In genomic region chr15:71788646-71789579, GRCh38 we compare ENCODE assay signal across 16 cellular contexts. TPM values are rescaled to one million over a fixed set of nuclear protein-coding genes. Genes with fewer than 3 reads are reported as not detected.
A peak's percentile ranks its signal among the peaks of the same experiment; 100 is the strongest.
DNase-seq lines count a peak whose midpoint lies in the region; ATAC-seq, FAIRE-seq and TF ChIP-seq lines count a peak whose summit lies in the region.
"Had no signal": no experiment of that assay in that cellular context is flagged by ENCODE, and none has a peak within 500 bp of the region (broad histone marks: within the 10 kb centered on the region; RNA-seq: fewer than 3 reads in every experiment).

No MANE protein-coding gene starts in this region.

- WGBS in H1 (ENCODE audit: extremely low coverage in 1 of 2, insufficient coverage in 1 of 2, insufficient read length in 1 of 2, insufficient replicate concordance in 2 of 2, low coverage in 1 of 2, low lambda C conversion rate in 2 of 2, missing lambda C conversion rate in 1 of 2), 2 experiments: 92% methylated on average over 15 of the region's 15 CpGs; no CpG with 5 or more reads in 1 of the 2 experiments
- 93% methylated on average over 14 of the region's 15 CpGs for WGBS in mesenchymal stem cell

- TF ChIP-seq CTCF in H1 (IDR thresholded peaks at IDR 0.05; ENCODE audit: control extremely low read depth in 1 of 3, insufficient read depth in 1 of 3, low read depth in 1 of 3, low read length in 3 of 3) (no peak), GM10266 (IDR thresholded peaks at IDR 0.05; ENCODE audit: control insufficient read depth, insufficient read depth, low read depth, missing control alignments) (no peak)

- H4K8ac ChIP-seq in H1 (ENCODE audit: extremely low read depth, insufficient read depth, low read length): no peak overlapping the region
- H4K8ac ChIP-seq in mesenchymal stem cell (ENCODE audit: low read length): no peak overlapping the region

- H4K91ac ChIP-seq in H1 (replicated peaks; ENCODE audit: insufficient read length, low read length): no peak overlapping the region
- H4K91ac ChIP-seq in mesenchymal stem cell (ENCODE audit: low read length): no peak overlapping the region

- no peak overlapping the region for H3K56ac ChIP-seq in H1 (replicated peaks; ENCODE audit: insufficient read length, low read depth, low read length)

- no peak overlapping the region for H3K27ac ChIP-seq in H1 (ENCODE audit: low read depth, low read length)
- no peak overlapping the region for H3K27ac ChIP-seq in mesenchymal stem cell (ENCODE audit: low read length, poor library complexity, severe bottlenecking)

- TF ChIP-seq POLR2A in H1 (IDR thresholded peaks at IDR 0.05; ENCODE audit: control extremely low read depth in 1 of 2, low read depth in 2 of 2, low read length in 2 of 2): no peak

- H2BK120ac ChIP-seq in H1 (replicated peaks; ENCODE audit: low read depth, low read length): no peak overlapping the region
- H2BK120ac ChIP-seq in mesenchymal stem cell (ENCODE audit: low read depth, low read length): no peak overlapping the region

- H3K18ac ChIP-seq in H1 (ENCODE audit: extremely low read depth, low read length) (no peak overlapping the region), mesenchymal stem cell (ENCODE audit: low read depth in 1 of 2, low read length in 2 of 2) (no peak overlapping the region)

- H3K4me1 ChIP-seq in H1 (replicated peaks in 1 of 4; ENCODE audit: control insufficient read depth in 3 of 4, insufficient read depth in 4 of 4, low read length in 3 of 4) (no peaks in the 10 kb centered on the region), mesenchymal stem cell (ENCODE audit: control insufficient read depth, insufficient read depth, low read depth, low read length) (peaks cover 19% of the 10 kb centered on the region)

- peaks cover 3% of the 10 kb centered on the region; the same call in 1 of the 2 replicates for H3K23me2 ChIP-seq in H1 (ENCODE audit: low read depth, low read length)

- H3K27me3 ChIP-seq in H1 (replicated peaks in 1 of 4; ENCODE audit: control insufficient read depth in 3 of 4, extremely low read depth in 1 of 4, insufficient read depth in 3 of 4, low read length in 3 of 4) (no peaks in the 10 kb centered on the region), mesenchymal stem cell (ENCODE audit: control insufficient read depth in 1 of 2, insufficient read depth in 1 of 2, low read length in 2 of 2) (peaks cover 0 to 8% of the 10 kb centered on the region in 2 experiments)

- no peak overlapping the region for H3K4me3 ChIP-seq in H1 (ENCODE audit: extremely low read depth in 1 of 4, insufficient read depth in 2 of 4, low read depth in 3 of 4, low read length in 4 of 4)
- no peak overlapping the region for H3K4me3 ChIP-seq in mesenchymal stem cell (ENCODE audit: insufficient read depth in 1 of 2, low read depth in 1 of 2, low read length in 2 of 2)

- H2BK15ac ChIP-seq in H1 (ENCODE audit: low read length): no peak overlapping the region
- no peak overlapping the region for H2BK15ac ChIP-seq in mesenchymal stem cell (ENCODE audit: low read depth, poor library complexity, severe bottlenecking)

- H2AK5ac ChIP-seq in H1 (ENCODE audit: low read depth, low read length): peak overlapping the region; percentile 56; the same call in 1 of the 2 replicates
- peak overlapping the region; percentile 15 for H2AK5ac ChIP-seq in mesenchymal stem cell (ENCODE audit: low read length, severe bottlenecking)

- H2BK5ac ChIP-seq in H1 (ENCODE audit: low read depth, low read length) (no peak overlapping the region), mesenchymal stem cell (ENCODE audit: low read depth, low read length, poor library complexity, severe bottlenecking) (no peak overlapping the region)

- H3K23ac ChIP-seq in H1 (ENCODE audit: insufficient read length): no peak overlapping the region
- H3K23ac ChIP-seq in mesenchymal stem cell (ENCODE audit: low read length in 2 of 2): no peak overlapping the region

- no peak overlapping the region for H2AFZ ChIP-seq in H1 (ENCODE audit: low read length)
- H2AFZ ChIP-seq in mesenchymal stem cell (ENCODE audit: low read depth, low read length): no peak overlapping the region

- FAIRE-seq in H1 (lab: Jason Lieb, UNC): no peak
- FAIRE-seq: G401.6 had no signal

- no peaks in the 10 kb centered on the region for H3K79me1 ChIP-seq in H1 (ENCODE audit: low read depth, low read length)
- no peaks in the 10 kb centered on the region for H3K79me1 ChIP-seq in mesenchymal stem cell (replicated peaks; ENCODE audit: low read length, poor library complexity, severe bottlenecking)

- H2BK20ac ChIP-seq in H1 (ENCODE audit: low read length): no peak overlapping the region

- no peak overlapping the region for H4K5ac ChIP-seq in H1 (ENCODE audit: insufficient read length, low read depth, low read length)

- H3K9me3 ChIP-seq in H1 (ENCODE audit: insufficient read depth in 2 of 2, low read depth in 1 of 2, low read length in 1 of 2) (no peaks in the 10 kb centered on the region), mesenchymal stem cell (ENCODE audit: control insufficient read depth, low read length) (no peaks in the 10 kb centered on the region)

- peaks cover 0 to 2% of the 10 kb centered on the region in 2 experiments for H4K20me1 ChIP-seq in H1 (replicated peaks in 1 of 2; ENCODE audit: control insufficient read depth in 1 of 2, insufficient read depth in 2 of 2, low read length in 2 of 2)

- peak; percentile 49 for DNase-seq in COLO668 (lab: John Stamatoyannopoulos, UW; ENCODE audit: unreplicated experiment)
- DNase-seq in RPMI7951 (ENCODE audit: low read depth): peak; percentile 17
- DNase-seq in H1 (ENCODE audit: low read depth in 1 of 2, low spot score in 2 of 2): peak in 1 of 2 experiments; percentile 29
- no peak for DNase-seq in mesenchymal stem cell
- no peak for DNase-seq in HuH-7.5 (ENCODE audit: low spot score)
- no peak for DNase-seq in DMS153 treated with DMSO at 0.1 percent for 48 hours (lab: John Stamatoyannopoulos, UW; ENCODE audit: unreplicated experiment)
- no peak for DNase-seq in GM10266 (ENCODE audit: extremely low spot score)
- DNase-seq: DMS79, NCI-H1930, NCI-H510A, SIG-M5 had no signal

- no peak for ATAC-seq in GM19351 (IDR thresholded peaks at IDR 0.05; ENCODE audit: unreplicated experiment)

- H3K14ac ChIP-seq in H1 (ENCODE audit: insufficient read length) (no peak overlapping the region), mesenchymal stem cell (ENCODE audit: low read length in 2 of 2) (no peak overlapping the region)

- H3K4ac ChIP-seq in H1 (replicated peaks; ENCODE audit: insufficient read length, low read depth, low read length): no peak overlapping the region
- no peak overlapping the region for H3K4ac ChIP-seq in mesenchymal stem cell (ENCODE audit: low read depth in 1 of 2, low read length in 2 of 2)

- H3K79me2 ChIP-seq in H1 (ENCODE audit: control insufficient read depth in 1 of 2, insufficient read depth in 2 of 2, low read length in 2 of 2): no peaks in the 10 kb centered on the region

- H3K36me3 ChIP-seq in H1 (ENCODE audit: control insufficient read depth in 2 of 4, insufficient read depth in 4 of 4, low read length in 3 of 4) (no peaks in the 10 kb centered on the region), mesenchymal stem cell (ENCODE audit: control insufficient read depth in 1 of 2, insufficient read depth in 2 of 2, low read depth in 1 of 2, low read length in 2 of 2) (no peaks in the 10 kb centered on the region)

- TF ChIP-seq RAD21 in H1 (IDR thresholded peaks at IDR 0.05 in 1 of 2, conservative IDR thresholded peaks at IDR 0.05 in 1 of 2; ENCODE audit: low read depth in 2 of 2, low read length in 2 of 2): no peak

- no peak overlapping the region for H3K9ac ChIP-seq in H1 (replicated peaks in 1 of 4; ENCODE audit: extremely low read depth in 1 of 4, low read depth in 3 of 4, low read length in 3 of 4)
- H3K9ac ChIP-seq in mesenchymal stem cell (ENCODE audit: low read length): no peak overlapping the region

- no peak for TF ChIP-seq EP300 in H1 (IDR thresholded peaks at IDR 0.05; ENCODE audit: borderline replicate concordance in 1 of 2, low read depth in 2 of 2, low read length in 2 of 2)

- H2BK12ac ChIP-seq in H1 (ENCODE audit: low read depth, low read length): 0 out of 2 replicates have a peak overlapping the region, but pooled peaks have one; percentile 69
- no peak overlapping the region for H2BK12ac ChIP-seq in mesenchymal stem cell (ENCODE audit: low read length in 2 of 2)

- POLR2A ChIA-PET in H1 (lab: Charles Lee; ENCODE audit: partially characterized antibody): interaction anchor here (1.1 kb wide), 1 partner anchor 11 kb away, joined by 3 read pairs; no protein-coding TSS in a partner anchor

- CTCF ChIA-PET in H1 (lab: Charles Lee; ENCODE audit: partially characterized antibody): interaction anchor here (1.0 to 5.7 kb wide), 9 partner anchors 9 to 376 kb away, joined by 3 to 62 read pairs (median 4); no protein-coding TSS in a partner anchor

- H3K4me2 ChIP-seq in H1 (ENCODE audit: insufficient read depth in 1 of 2, low read depth in 2 of 2, low read length in 2 of 2) (no peak overlapping the region), mesenchymal stem cell (ENCODE audit: low read length, poor library complexity, severe bottlenecking) (no peak overlapping the region)

TF ChIP-seq in H1, 55 proteins besides CTCF, POLR2A, EP300 and RAD21 (continues in another document):
- TF ChIP-seq MAFK (IDR thresholded peaks at IDR 0.05; ENCODE audit: low read depth, low read length) (no peak), SRF (IDR thresholded peaks at IDR 0.05; ENCODE audit: low read depth, low read length) (no peak), NRF1 (IDR thresholded peaks at IDR 0.05; ENCODE audit: low read depth, low read length) (no peak), EGR1 (IDR thresholded peaks at IDR 0.05; ENCODE audit: borderline replicate concordance, low read depth, low read length) (no peak), HDAC2 (IDR thresholded peaks at IDR 0.05; ENCODE audit: borderline replicate concordance in 1 of 2, low read depth in 2 of 2, low read length in 2 of 2) (no peak), TCF12 (IDR thresholded peaks at IDR 0.05; ENCODE audit: low read depth, low read length) (no peak), KDM5A (IDR thresholded peaks at IDR 0.05; ENCODE audit: low read length) (no peak), SIN3A (conservative IDR thresholded peaks at IDR 0.05 in 1 of 2, IDR thresholded peaks at IDR 0.05 in 1 of 2; ENCODE audit: low read depth in 1 of 2, low read length in 2 of 2) (no peak), POLR2AphosphoS5 (IDR thresholded peaks at IDR 0.05; ENCODE audit: low read depth, low read length) (no peak)

RNA-seq across cellular contexts. Expression of gene NR2E3, which starts 21.4 kb away (rescaled TPM):
- total RNA-seq in RPMI7951 (2014; rRNA removed; shearing (Covaris generic)): not detected in 2 replicates
- total RNA-seq in H1 (2021; fragmentation: NEBNext Ultra II Directional; extraction: Animal tissue kit (Norgen Biotek cat#: 25700)): 0.40 and 0.56 TPM in 2 replicates
- polyA plus RNA-seq in H1 (2011; rRNA removed): 0.67 and 0.80 TPM in 2 replicates
- 0.69 TPM for polyA plus RNA-seq in H1 (2011; cell fraction: cytosol; rRNA removed)
- 4.3 TPM for polyA plus RNA-seq in H1 (2011; cell fraction: nucleus; rRNA removed)
- 0.76 to 1.2 TPM (median 0.99 TPM) in 4 replicates for polyA plus RNA-seq in H1 (2012, experiment 1 of 2)
- 0.10 TPM for polyA plus RNA-seq in H1 (2012, experiment 2 of 2)
- polyA plus RNA-seq in H1 (2013, experiment 1 of 2): 0.53 TPM
- polyA plus RNA-seq in H1 (2013, experiment 2 of 2): 0.42 TPM
- 0.66 and 0.73 TPM in 2 replicates for polyA minus RNA-seq in H1 (2011; rRNA and poly(A)+ RNA removed)
- 0.51 TPM for polyA minus RNA-seq in H1 (2011; cell fraction: cytosol; rRNA and poly(A)+ RNA removed)
- 2.3 TPM for polyA minus RNA-seq in H1 (2011; cell fraction: nucleus; rRNA and poly(A)+ RNA removed)
- 0.11 TPM for polyA plus RNA-seq in mesenchymal stem cell (2013, experiment 1 of 2)
- 0.05 TPM for polyA plus RNA-seq in mesenchymal stem cell (2013, experiment 2 of 2)
- total RNA-seq: A673, H4 had no signal
- polyA plus RNA-seq: CD14-positive monocyte had no signal

Comparison
In these comparisons a context has a peak if more than half of its experiments do, and no peak if none do; other contexts are left out.
1. DNase-seq: peak in COLO668 (single experiment) and RPMI7951 (single experiment); none in mesenchymal stem cell (single experiment), HuH-7.5 (single experiment), DMS153 treated with DMSO at 0.1 percent for 48 hours (single experiment) and GM10266 (single experiment).